16 cellular contexts compared by ENCODE assay signal in genomic region chr1:38133304-38133703, GRCh38.
"Had no signal": no experiment of that assay in that cellular context is flagged by ENCODE, and none has a peak within 500 bp of the region (broad histone marks: within the 10 kb centered on the region; RNA-seq: fewer than 3 reads in every experiment).

No MANE protein-coding gene starts in this region.

- ATAC-seq: esophagus mucosa, heart left ventricle, left lobe of liver had no signal

- H3K36me3 ChIP-seq: heart left ventricle, right atrium auricular region, stomach, thoracic aorta, uterus had no signal

- H3K4me3 Mint-ChIP-seq: mesothelial cell of epicardium, nephron, type B pancreatic cell had no signal

- H3K9me3 ChIP-seq: heart left ventricle, right atrium auricular region, stomach, thoracic aorta, uterus had no signal

- H3K9me3 Mint-ChIP-seq: mesothelial cell of epicardium, nephron, type B pancreatic cell had no signal

- H3K36me3 Mint-ChIP-seq: mesothelial cell of epicardium, type B pancreatic cell had no signal

- H3K27ac Mint-ChIP-seq: mesothelial cell of epicardium, type B pancreatic cell had no signal

- H3K27ac ChIP-seq: coronary artery, heart left ventricle, right atrium auricular region, stomach, thoracic aorta, uterus had no signal

- H3K4me3 ChIP-seq: thoracic aorta, uterus had no signal

- H3K4me1 ChIP-seq: uterus had no signal

- DNase-seq: effector CD8-positive, alpha-beta T cell; heart left ventricle; mammary epithelial cell; small intestine; stimulated activated CD4-positive, alpha-beta T cell treated with anti-CD3 and anti-CD28 coated beads, Interleukin-12 subunit alpha, Interleukin-12 subunit beta, amount 100 ng/mL, for 4 hours; stimulated activated naive CD4-positive, alpha-beta T cell; stomach; uterus had no signal
